16 cellular contexts compared by ENCODE assay signal in the genomic region with DNA sequence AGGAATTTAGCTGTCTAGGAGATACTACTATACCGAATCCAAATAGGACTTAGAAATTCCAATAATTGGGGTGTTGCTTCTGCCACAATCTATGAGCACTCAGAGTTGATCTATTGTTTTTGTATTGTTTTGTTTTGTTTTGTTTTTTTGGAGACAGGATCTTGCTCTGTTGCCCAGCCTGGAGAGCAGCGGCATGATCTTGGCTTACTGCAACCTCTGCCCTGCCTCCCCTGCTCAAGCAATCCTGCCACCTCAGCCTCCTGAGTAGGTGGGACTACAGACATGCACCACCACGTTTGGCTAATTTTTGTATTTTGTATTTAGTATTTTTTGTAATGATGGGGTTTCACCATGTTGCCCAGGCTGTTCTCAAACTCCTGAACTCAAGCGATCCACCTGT. TPM values are rescaled to one million over a fixed set of nuclear protein-coding genes. Genes with fewer than 3 reads are reported as not detected.
DNase-seq lines count a peak whose midpoint lies in the region; ATAC-seq and TF ChIP-seq lines count a peak whose summit lies in the region.
"Had no signal": no experiment of that assay in that cellular context is flagged by ENCODE, and none has a peak within 500 bp of the region (broad histone marks: within the 10 kb centered on the region; RNA-seq: fewer than 3 reads in every experiment).

No MANE protein-coding gene starts in this region.

- H3K4me1 ChIP-seq in psoas muscle (peaks cover 43% of the 10 kb centered on the region), upper lobe of right lung (peaks cover 27% of the 10 kb centered on the region)

- H3K4me3 Mint-ChIP-seq in activated CD4-positive, alpha-beta T cell treated with anti-CD3 and anti-CD28 coated beads for 36 hours: no peak overlapping the region
- H3K4me3 Mint-ChIP-seq in activated CD4-positive, alpha-beta T cell treated with anti-CD3 and anti-CD28 coated beads, Interleukin-2, amount 10 ng/mL, durations not matched to agents 7 days and 5 days: no peak overlapping the region
- H3K4me3 Mint-ChIP-seq in activated naive CD4-positive, alpha-beta T cell treated with anti-CD3 and anti-CD28 coated beads for 36 hours: no peak overlapping the region
- H3K4me3 Mint-ChIP-seq in activated naive CD8-positive, alpha-beta T cell treated with anti-CD3 and anti-CD28 coated beads for 36 hours: no peak overlapping the region
- H3K4me3 Mint-ChIP-seq: CD8-positive, alpha-beta T cell had no signal

- intact Hi-C loops in activated CD4-positive, alpha-beta T cell treated with anti-CD3 and anti-CD28 coated beads for 36 hours (cut with DNase I, micrococcal nuclease): no loop called here
- intact Hi-C loops in activated naive CD4-positive, alpha-beta T cell treated with anti-CD3 and anti-CD28 coated beads for 36 hours (cut with micrococcal nuclease): loop anchor here (1.0 kb wide), 1 partner anchor 7 kb away; no protein-coding TSS in a partner anchor
- intact Hi-C loops in psoas muscle (cut with DNase I) (no loop called here), upper lobe of right lung (cut with DNase I) (no loop called here)

- peak overlapping the region; percentile 2 for H3K27ac Mint-ChIP-seq in activated CD4-positive, alpha-beta T cell treated with anti-CD3 and anti-CD28 coated beads for 36 hours
- no peak overlapping the region for H3K27ac Mint-ChIP-seq in activated CD4-positive, alpha-beta T cell treated with anti-CD3 and anti-CD28 coated beads, Interleukin-2, amount 10 ng/mL, durations not matched to agents 7 days and 5 days
- H3K27ac Mint-ChIP-seq in activated naive CD4-positive, alpha-beta T cell treated with anti-CD3 and anti-CD28 coated beads for 36 hours: peak overlapping the region; percentile 44
- no peak overlapping the region for H3K27ac Mint-ChIP-seq in activated naive CD8-positive, alpha-beta T cell treated with anti-CD3 and anti-CD28 coated beads for 36 hours
- H3K27ac Mint-ChIP-seq: CD8-positive, alpha-beta T cell had no signal

- CTCF ChIA-PET in activated CD4-positive, alpha-beta T cell treated with anti-CD3 and anti-CD28 coated beads for 36 hours (lab: Charles Lee): interaction anchor here (2.3 kb wide), 1 partner anchor 9 kb away, joined by 8 read pairs; no protein-coding TSS in a partner anchor
- CTCF ChIA-PET in activated CD4-positive, alpha-beta T cell treated with anti-CD3 and anti-CD28 coated beads, Interleukin-2, amount 10 ng/mL, durations not matched to agents 7 days and 5 days (lab: Charles Lee): interaction anchor here (1.2 kb wide), 1 partner anchor 20 kb away, joined by 3 read pairs; no protein-coding TSS in a partner anchor
- CTCF ChIA-PET in activated naive CD4-positive, alpha-beta T cell treated with anti-CD3 and anti-CD28 coated beads for 36 hours (lab: Charles Lee): interaction anchor here (1.4 to 1.6 kb wide), 2 partner anchors 11 to 72 kb away, joined by 3 to 12 read pairs; partner anchors contain the start of genes GGT7, GSS and MYH7B

- H3K36me3 ChIP-seq in psoas muscle (ENCODE audit: insufficient read depth in 1 of 2, low read depth in 1 of 2): peaks cover 0 to 54% of the 10 kb centered on the region in 2 donors
- H3K36me3 ChIP-seq in upper lobe of right lung: peaks cover 38% of the 10 kb centered on the region

- H3K27ac ChIP-seq in psoas muscle: peak overlapping the region; percentile 37
- peak overlapping the region; percentile 19 for H3K27ac ChIP-seq in upper lobe of right lung
- H3K27ac ChIP-seq: BLaER1, GM23248 had no signal

- ATAC-seq in activated CD4-positive, alpha-beta T cell treated with anti-CD3 and anti-CD28 coated beads for 36 hours: no peak
- ATAC-seq in psoas muscle (no peak), upper lobe of right lung (no peak)
- ATAC-seq: CD8-positive, alpha-beta T cell had no signal

- no peaks in the 10 kb centered on the region for H3K9me3 ChIP-seq in psoas muscle
- H3K9me3 ChIP-seq in upper lobe of right lung: no peaks in the 10 kb centered on the region
- H3K9me3 ChIP-seq: BLaER1, HAP-1 had no signal

- H3K36me3 Mint-ChIP-seq in activated CD4-positive, alpha-beta T cell treated with anti-CD3 and anti-CD28 coated beads for 36 hours (ENCODE audit: low read depth): peaks cover 19% of the 10 kb centered on the region
- peaks cover 24% of the 10 kb centered on the region for H3K36me3 Mint-ChIP-seq in activated CD4-positive, alpha-beta T cell treated with anti-CD3 and anti-CD28 coated beads, Interleukin-2, amount 10 ng/mL, durations not matched to agents 7 days and 5 days (ENCODE audit: low read depth)
- H3K36me3 Mint-ChIP-seq in activated naive CD4-positive, alpha-beta T cell treated with anti-CD3 and anti-CD28 coated beads for 36 hours (ENCODE audit: low read depth): peaks cover 24% of the 10 kb centered on the region
- peaks cover 6% of the 10 kb centered on the region for H3K36me3 Mint-ChIP-seq in activated naive CD8-positive, alpha-beta T cell treated with anti-CD3 and anti-CD28 coated beads for 36 hours

- H3K9me3 Mint-ChIP-seq in activated CD4-positive, alpha-beta T cell treated with anti-CD3 and anti-CD28 coated beads for 36 hours (ENCODE audit: low read depth): no peaks in the 10 kb centered on the region
- H3K9me3 Mint-ChIP-seq in activated CD4-positive, alpha-beta T cell treated with anti-CD3 and anti-CD28 coated beads, Interleukin-2, amount 10 ng/mL, durations not matched to agents 7 days and 5 days: no peaks in the 10 kb centered on the region
- no peaks in the 10 kb centered on the region for H3K9me3 Mint-ChIP-seq in activated naive CD4-positive, alpha-beta T cell treated with anti-CD3 and anti-CD28 coated beads for 36 hours
- H3K9me3 Mint-ChIP-seq in activated naive CD8-positive, alpha-beta T cell treated with anti-CD3 and anti-CD28 coated beads for 36 hours: no peaks in the 10 kb centered on the region
- H3K9me3 Mint-ChIP-seq: CD8-positive, alpha-beta T cell had no signal

- DNase-seq in activated CD4-positive, alpha-beta T cell treated with anti-CD3 and anti-CD28 coated beads for 36 hours: no peak
- DNase-seq in activated CD4-positive, alpha-beta T cell treated with anti-CD3 and anti-CD28 coated beads, Interleukin-2, amount 10 ng/mL, durations not matched to agents 7 days and 5 days: no peak
- no peak for DNase-seq in activated naive CD4-positive, alpha-beta T cell treated with anti-CD3 and anti-CD28 coated beads for 36 hours
- no peak for DNase-seq in activated naive CD4-positive, alpha-beta T cell treated with Interleukin-2 at 50 U/mL for 16 hours
- DNase-seq in psoas muscle: no peak
- DNase-seq in upper lobe of right lung: no peak
- no peak for DNase-seq in GM20000 (ENCODE audit: low spot score)
- no peak for DNase-seq in activated naive CD8-positive, alpha-beta T cell treated with anti-CD3 and anti-CD28 coated beads for 36 hours
- DNase-seq: 8988T; Calu3; CD8-positive, alpha-beta T cell; DMS79 treated with DMSO at 0.1 percent for 48 hours; GF-D8; GM23248 had no signal

- H3K4me3 ChIP-seq in psoas muscle (no peak overlapping the region), upper lobe of right lung (no peak overlapping the region)
- H3K4me3 ChIP-seq: BLaER1, GM23248, HAP-1 had no signal

- H3K27me3 Mint-ChIP-seq in activated CD4-positive, alpha-beta T cell treated with anti-CD3 and anti-CD28 coated beads for 36 hours: no peaks in the 10 kb centered on the region
- no peaks in the 10 kb centered on the region for H3K27me3 Mint-ChIP-seq in activated CD4-positive, alpha-beta T cell treated with anti-CD3 and anti-CD28 coated beads, Interleukin-2, amount 10 ng/mL, durations not matched to agents 7 days and 5 days
- H3K27me3 Mint-ChIP-seq in activated naive CD4-positive, alpha-beta T cell treated with anti-CD3 and anti-CD28 coated beads for 36 hours (ENCODE audit: low read depth): no peaks in the 10 kb centered on the region
- H3K27me3 Mint-ChIP-seq in activated naive CD8-positive, alpha-beta T cell treated with anti-CD3 and anti-CD28 coated beads for 36 hours: no peaks in the 10 kb centered on the region

- no peaks in the 10 kb centered on the region for H3K27me3 ChIP-seq in psoas muscle (ENCODE audit: insufficient read depth in 3 of 3, low read length in 2 of 3)
- no peaks in the 10 kb centered on the region for H3K27me3 ChIP-seq in upper lobe of right lung
- H3K27me3 ChIP-seq: BLaER1 had no signal

- POLR2A ChIA-PET in activated CD4-positive, alpha-beta T cell treated with anti-CD3 and anti-CD28 coated beads for 36 hours (lab: Charles Lee): no interaction called here
- POLR2A ChIA-PET in activated CD4-positive, alpha-beta T cell treated with anti-CD3 and anti-CD28 coated beads, Interleukin-2, amount 10 ng/mL, durations not matched to agents 7 days and 5 days (lab: Charles Lee): no interaction called here

- TF ChIP-seq CTCF in psoas muscle (IDR thresholded peaks at IDR 0.05) (no peak), upper lobe of right lung (IDR thresholded peaks at IDR 0.05) (no peak), GM20000 (IDR thresholded peaks at IDR 0.05; ENCODE audit: extremely low read depth, missing control alignments) (no peak)

- WGBS in psoas muscle, 3 donors: 79 to 83% (median 82%) methylated on average over 4 of the region's 4 CpGs

- peaks cover 20% of the 10 kb centered on the region for H3K4me1 Mint-ChIP-seq in activated CD4-positive, alpha-beta T cell treated with anti-CD3 and anti-CD28 coated beads for 36 hours
- peaks cover 22% of the 10 kb centered on the region for H3K4me1 Mint-ChIP-seq in activated CD4-positive, alpha-beta T cell treated with anti-CD3 and anti-CD28 coated beads, Interleukin-2, amount 10 ng/mL, durations not matched to agents 7 days and 5 days
- peaks cover 32% of the 10 kb centered on the region for H3K4me1 Mint-ChIP-seq in activated naive CD4-positive, alpha-beta T cell treated with anti-CD3 and anti-CD28 coated beads for 36 hours (ENCODE audit: low read depth)
- peaks cover 8% of the 10 kb centered on the region for H3K4me1 Mint-ChIP-seq in activated naive CD8-positive, alpha-beta T cell treated with anti-CD3 and anti-CD28 coated beads for 36 hours

RNA-seq across cellular contexts. Expression of gene ACSS2, which starts 7.4 kb away (rescaled TPM):
- total RNA-seq in activated CD4-positive, alpha-beta T cell treated with anti-CD3 and anti-CD28 coated beads for 36 hours: 10 to 100 TPM; 29.9 to 35.1 TPM
- 10 to 100 TPM; 33.0 to 36.1 TPM for total RNA-seq in activated CD4-positive, alpha-beta T cell treated with anti-CD3 and anti-CD28 coated beads, Interleukin-2, amount 10 ng/mL, durations not matched to agents 7 days and 5 days
- total RNA-seq in activated naive CD4-positive, alpha-beta T cell treated with anti-CD3 and anti-CD28 coated beads for 36 hours: 10 to 100 TPM; 71.3 to 73.6 TPM
- total RNA-seq in psoas muscle (100 to 1,000 TPM; 106 to 161 (median 115) TPM), upper lobe of right lung (146 TPM)
- polyA plus RNA-seq in psoas muscle: 10 to 100 TPM; 15.9 to 68.0 (median 56.7) TPM
- 10 to 100 TPM in 1 of 2 experiments, 1 to 10 TPM in 1; 8.7 to 11.0 TPM for total RNA-seq in activated naive CD8-positive, alpha-beta T cell treated with anti-CD3 and anti-CD28 coated beads for 36 hours

RNA-seq across cellular contexts. Expression of gene GGT7, which starts 11.2 kb away (rescaled TPM):
- total RNA-seq in activated CD4-positive, alpha-beta T cell treated with anti-CD3 and anti-CD28 coated beads for 36 hours: 10 to 100 TPM; 12.7 to 15.0 TPM
- 1 to 10 TPM; 5.7 to 7.2 TPM for total RNA-seq in activated CD4-positive, alpha-beta T cell treated with anti-CD3 and anti-CD28 coated beads, Interleukin-2, amount 10 ng/mL, durations not matched to agents 7 days and 5 days
- 10 to 100 TPM; 14.8 to 15.0 TPM for total RNA-seq in activated naive CD4-positive, alpha-beta T cell treated with anti-CD3 and anti-CD28 coated beads for 36 hours
- total RNA-seq in psoas muscle: 10 to 100 TPM; 12.8 to 36.2 (median 29.0) TPM
- 10 to 100 TPM in 2 of 3 donors, 1 to 10 TPM in 1; 4.8 to 32.4 (median 14.3) TPM for polyA plus RNA-seq in psoas muscle
- total RNA-seq in upper lobe of right lung: 20.6 TPM
- 10 to 100 TPM; 10.5 to 10.9 TPM for total RNA-seq in activated naive CD8-positive, alpha-beta T cell treated with anti-CD3 and anti-CD28 coated beads for 36 hours

RNA-seq across cellular contexts. Expression of gene NCOA6, which starts 58.4 kb away (rescaled TPM):
- total RNA-seq in activated CD4-positive, alpha-beta T cell treated with anti-CD3 and anti-CD28 coated beads for 36 hours: 10 to 100 TPM; 20.3 to 31.1 TPM
- 10 to 100 TPM; 32.3 to 35.0 TPM for total RNA-seq in activated CD4-positive, alpha-beta T cell treated with anti-CD3 and anti-CD28 coated beads, Interleukin-2, amount 10 ng/mL, durations not matched to agents 7 days and 5 days
- 10 to 100 TPM; 13.9 to 14.1 TPM for total RNA-seq in activated naive CD4-positive, alpha-beta T cell treated with anti-CD3 and anti-CD28 coated beads for 36 hours
- total RNA-seq in psoas muscle (10 to 100 TPM; 11.0 to 15.7 (median 13.0) TPM), upper lobe of right lung (27.8 TPM)
- 1 to 10 TPM; 5.6 to 7.2 (median 6.9) TPM for polyA plus RNA-seq in psoas muscle
- 10 to 100 TPM; 17.3 to 19.5 TPM for total RNA-seq in activated naive CD8-positive, alpha-beta T cell treated with anti-CD3 and anti-CD28 coated beads for 36 hours

Comparison
In these comparisons a context has a peak if more than half of its experiments do, and no peak if none do; other contexts are left out.
1. H3K27ac Mint-ChIP-seq: peak in activated CD4-positive, alpha-beta T cell treated with anti-CD3 and anti-CD28 coated beads for 36 hours (single experiment) and activated naive CD4-positive, alpha-beta T cell treated with anti-CD3 and anti-CD28 coated beads for 36 hours (single experiment); none in activated CD4-positive, alpha-beta T cell treated with anti-CD3 and anti-CD28 coated beads, Interleukin-2, amount 10 ng/mL, durations not matched to agents 7 days and 5 days (single experiment) and activated naive CD8-positive, alpha-beta T cell treated with anti-CD3 and anti-CD28 coated beads for 36 hours (single experiment).